Comparison of ENCODE assay signal across 20 cellular contexts in genomic region chr6:95545226-95545625, GRCh38. TPM values are rescaled to one million over a fixed set of nuclear protein-coding genes. Genes with fewer than 3 reads are reported as not detected.
A peak's percentile ranks its signal among the peaks of the same experiment; 100 is the strongest.
DNase-seq lines count a peak whose midpoint lies in the region; ATAC-seq and TF ChIP-seq lines count a peak whose summit lies in the region.
"Had no signal": no experiment of that assay in that cellular context is flagged by ENCODE, and none has a peak within 500 bp of the region (broad histone marks: within the 10 kb centered on the region; RNA-seq: fewer than 3 reads in every experiment).

No MANE protein-coding gene starts in this region.

- DNase-seq in G401 (ENCODE audit: low spot score) (peak; percentile 55), NCI-H82 (lab: John Stamatoyannopoulos, UW) (peak; percentile 88), Right ventricle myocardium superior (no peak), sigmoid colon (no peak), transverse colon (no peak), LoVo (ENCODE audit: low spot score) (no peak)
- no peak for DNase-seq in activated T-cell treated with anti-CD3 and anti-CD28 coated beads, Interleukin-2, amount 50 U/mL, for 48 hours
- DNase-seq: activated CD4-positive, alpha-beta T cell treated with anti-CD3 and anti-CD28 coated beads, Interleukin-2, amount 10 ng/mL, durations not matched to agents 7 days and 5 days; activated T-cell treated with anti-CD3 and anti-CD28 coated beads, Interleukin-2, amount 50 U/mL, for 1 hour; CD8-positive, alpha-beta T cell; EL; GM23248; naive B cell; NCI-H510A; PC-3; SK-N-SH; stimulated activated CD4-positive, alpha-beta T cell treated with anti-CD3 and anti-CD28 coated beads, Interleukin-15, amount 100 ng/mL, for 24 hours; stimulated activated naive CD4-positive, alpha-beta T cell treated with Interleukin-2 at 50 U/mL for 16 hours had no signal

- no peaks in the 10 kb centered on the region for H3K4me1 ChIP-seq in sigmoid colon
- no peaks in the 10 kb centered on the region for H3K4me1 ChIP-seq in transverse colon
- H3K4me1 ChIP-seq: breast epithelium had no signal

- H3K27ac ChIP-seq in sigmoid colon, result peak overlapping the region; percentile 8 to 54 (median 30)
- H3K27ac ChIP-seq in transverse colon, result peak overlapping the region in 1 of 4 donors; percentile 17
- H3K27ac ChIP-seq: GM23248 had no signal

- no peak for TF ChIP-seq POLR2A in sigmoid colon (IDR thresholded peaks at IDR 0.05)
- no peak for TF ChIP-seq POLR2A in transverse colon (IDR thresholded peaks at IDR 0.05)

- in situ Hi-C loops in G401 (cut with HindIII; ENCODE audit: low sequenced_read_pairs) (no loop called here), transverse colon (cut with MboI; ENCODE audit: low pct_ligation_motif_present in 1 of 4, low pct_unique_long_range_greater_than_20kb in 1 of 4, low sequenced_read_pairs in 3 of 4) (no loop called here)

- WGBS in sigmoid colon, 2 donors, result 25 to 60% methylated on average over 3 of the region's 3 CpGs
- 39 to 60% methylated on average over 2 to 3 of the region's 3 CpGs for WGBS in transverse colon (ENCODE audit: low coverage in 1 of 2), 2 donors

- no peaks in the 10 kb centered on the region for H3K9me3 ChIP-seq in sigmoid colon
- no peaks in the 10 kb centered on the region for H3K9me3 ChIP-seq in transverse colon
- H3K9me3 ChIP-seq: breast epithelium, SK-N-SH had no signal

- TF ChIP-seq CTCF in sigmoid colon (IDR thresholded peaks at IDR 0.05) (no peak), transverse colon (IDR thresholded peaks at IDR 0.05) (no peak)

- H3K27me3 ChIP-seq in sigmoid colon (no peaks in the 10 kb centered on the region), transverse colon (no peaks in the 10 kb centered on the region)
- H3K27me3 ChIP-seq: breast epithelium had no signal

- ATAC-seq in Right ventricle myocardium superior (ENCODE audit: poor library complexity), result peak; percentile 84
- no peak for ATAC-seq in HG02973 (IDR thresholded peaks at IDR 0.05; ENCODE audit: unreplicated experiment)
- ATAC-seq: CD8-positive, alpha-beta T cell; PC-3 had no signal

- H3K36me3 ChIP-seq in sigmoid colon (no peaks in the 10 kb centered on the region), transverse colon (no peaks in the 10 kb centered on the region)
- H3K36me3 ChIP-seq: breast epithelium had no signal

- intact Hi-C loops in Right ventricle myocardium superior (cut with DNase I) (no loop called here), sigmoid colon (cut with DNase I) (no loop called here), transverse colon (cut with DNase I; ENCODE audit: low total_unique reads) (no loop called here)

- peak in 1 of 4 donors; percentile 16 for TF ChIP-seq EP300 in sigmoid colon (IDR thresholded peaks at IDR 0.05)
- TF ChIP-seq EP300 in transverse colon (IDR thresholded peaks at IDR 0.05; ENCODE audit: low read depth), result no peak

- H3K4me3 ChIP-seq in sigmoid colon, result no peak overlapping the region
- H3K4me3 ChIP-seq in transverse colon, result no peak overlapping the region
- H3K4me3 ChIP-seq: breast epithelium, GM23248 had no signal

RNA-seq across cellular contexts. Expression of gene MANEA, which starts 32.1 kb away (rescaled TPM):
- total RNA-seq in G401 (2014; rRNA removed; shearing (Covaris generic)), result 5.8 and 8.9 TPM in 2 replicates
- 5.2 TPM for total RNA-seq in Right ventricle myocardium superior
- 10 to 100 TPM in 2 of 4 donors, 1 to 10 TPM in 2; 4.2 to 11.8 (median 7.7) TPM for total RNA-seq in sigmoid colon
- 1 to 10 TPM in 1 of 3 donors, under 1 TPM in 2; 0.60 to 3.4 (median 0.92) TPM for polyA plus RNA-seq in sigmoid colon
- 1 to 10 TPM in 2 of 4 donors, under 1 TPM in 2; 0.37 to 8.7 (median 3.3) TPM for total RNA-seq in transverse colon

Comparison
In these comparisons a context has a peak if more than half of its experiments do, and no peak if none do; other contexts are left out.
1. DNase-seq: peak in G401 (single experiment) and NCI-H82 (single experiment); none in Right ventricle myocardium superior (single experiment), sigmoid colon (single experiment), transverse colon (single experiment), LoVo (single experiment) and activated T-cell treated with anti-CD3 and anti-CD28 coated beads, Interleukin-2, amount 50 U/mL, for 48 hours (0 of 2).